ENCODE assay signal across 18 cellular contexts in the genomic region with DNA sequence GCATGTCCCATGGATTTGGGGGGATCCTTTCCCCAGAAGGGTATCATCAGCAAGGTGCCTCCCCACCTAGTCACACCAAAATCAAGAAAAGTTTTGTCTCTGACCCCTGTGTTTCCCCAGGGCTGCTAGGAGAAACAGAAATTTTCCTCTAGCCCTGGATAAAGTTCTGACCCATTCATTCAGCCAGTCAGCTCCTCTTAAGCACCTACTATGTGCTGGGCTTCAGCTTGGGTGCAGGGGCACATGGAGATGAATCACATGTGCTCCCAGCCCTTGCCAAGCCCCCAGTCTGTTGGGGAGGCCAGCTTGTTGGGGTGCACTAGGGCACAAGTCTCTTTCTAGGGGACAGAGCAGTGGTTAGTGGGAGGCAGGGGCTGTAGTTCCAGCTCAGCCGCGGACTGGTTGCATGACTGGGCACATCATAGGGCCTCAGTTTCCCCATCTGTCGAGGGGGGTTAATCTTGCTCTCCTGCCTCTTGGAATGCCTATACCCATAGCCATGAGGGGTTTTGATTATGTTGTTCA. TPM values are rescaled to one million over a fixed set of nuclear protein-coding genes. Genes with fewer than 3 reads are reported as not detected.
"Had no signal": no experiment of that assay in that cellular context is flagged by ENCODE, and none has a peak within 500 bp of the region (broad histone marks: within the 10 kb centered on the region; RNA-seq: fewer than 3 reads in every experiment).

No MANE protein-coding gene starts in this region.

- H3K9me3 ChIP-seq: mucosa of descending colon, testis, tibial nerve, upper lobe of right lung had no signal

- H3K36me3 Mint-ChIP-seq: immature natural killer cell; naive thymus-derived CD8-positive, alpha-beta T cell; stimulated activated memory B cell treated with anti-CD40 and anti-IgM and Interleukin-4, amounts not matched to agents 10 μg/mL and 1 μg/mL and 100 μg/mL, for 72 hours had no signal

- H3K27ac ChIP-seq: neural progenitor cell, testis, tibial nerve, upper lobe of right lung had no signal

- H3K27ac Mint-ChIP-seq: immature natural killer cell; neural progenitor cell; stimulated activated memory B cell treated with anti-CD40 and anti-IgM and Interleukin-4, amounts not matched to agents 10 μg/mL and 1 μg/mL and 100 μg/mL, for 72 hours; stimulated activated naive CD8-positive, alpha-beta T cell treated with anti-CD3 and anti-CD28 coated beads, Interleukin-15, Interleukin-2, amounts not matched to agents 100 ng/mL and 50 ng/mL, for 24 hours had no signal

- H3K4me3 ChIP-seq: mucosa of descending colon, neural progenitor cell, smooth muscle cell, testis, tibial nerve, upper lobe of right lung had no signal

- H3K4me3 Mint-ChIP-seq: central memory CD8-positive, alpha-beta T cell; immature natural killer cell; naive thymus-derived CD8-positive, alpha-beta T cell; neural progenitor cell; stimulated activated memory B cell treated with anti-CD40 and anti-IgM and Interleukin-4, amounts not matched to agents 10 μg/mL and 1 μg/mL and 100 μg/mL, for 72 hours; stimulated activated naive CD8-positive, alpha-beta T cell treated with anti-CD3 and anti-CD28 coated beads, Interleukin-15, Interleukin-2, amounts not matched to agents 100 ng/mL and 50 ng/mL, for 24 hours had no signal

- ATAC-seq: esophagus mucosa; mucosa of descending colon; naive thymus-derived CD8-positive, alpha-beta T cell; right cardiac atrium; stimulated activated memory B cell treated with anti-CD40 and anti-IgM and Interleukin-4, amounts not matched to agents 10 μg/mL and 1 μg/mL and 100 μg/mL, for 72 hours; upper lobe of right lung had no signal

- H3K4me2 ChIP-seq: neural progenitor cell, smooth muscle cell had no signal

- H3K36me3 ChIP-seq: neural progenitor cell, tibial nerve, upper lobe of right lung had no signal

- DNase-seq: effector memory CD4-positive, alpha-beta T cell; immature natural killer cell; occipital lobe; stimulated activated CD4-positive, alpha-beta T cell treated with anti-CD3 and anti-CD28 coated beads, Interleukin-15, amount 100 ng/mL, for 24 hours; stimulated activated CD4-positive, alpha-beta T cell treated with anti-CD3 and anti-CD28 coated beads, Interleukin-1b, Interleukin-23, amount 100 ng/mL, for 48 hours; stimulated activated CD4-positive, alpha-beta T cell treated with anti-CD3 and anti-CD28 coated beads, Interleukin-4, amount 100 ng/mL, for 24 hours; testis; upper lobe of right lung had no signal

- H2AFZ ChIP-seq: neural progenitor cell had no signal

- H3K27me3 ChIP-seq: neural progenitor cell, testis, upper lobe of right lung had no signal

- H3K9ac ChIP-seq: neural progenitor cell had no signal

- H3K9me3 Mint-ChIP-seq: central memory CD8-positive, alpha-beta T cell; immature natural killer cell; naive thymus-derived CD8-positive, alpha-beta T cell; neural progenitor cell; stimulated activated memory B cell treated with anti-CD40 and anti-IgM and Interleukin-4, amounts not matched to agents 10 μg/mL and 1 μg/mL and 100 μg/mL, for 72 hours; stimulated activated naive CD8-positive, alpha-beta T cell treated with anti-CD3 and anti-CD28 coated beads, Interleukin-15, Interleukin-2, amounts not matched to agents 100 ng/mL and 50 ng/mL, for 24 hours had no signal

RNA-seq across cellular contexts. Expression of gene DAB2IP, which starts 3.9 kb away (rescaled TPM):
- total RNA-seq: naive thymus-derived CD8-positive, alpha-beta T cell had no signal
- polyA plus RNA-seq: naive thymus-derived CD8-positive, alpha-beta T cell had no signal
